Comparison of ENCODE assay signal across 11 cellular contexts in the genomic region with DNA sequence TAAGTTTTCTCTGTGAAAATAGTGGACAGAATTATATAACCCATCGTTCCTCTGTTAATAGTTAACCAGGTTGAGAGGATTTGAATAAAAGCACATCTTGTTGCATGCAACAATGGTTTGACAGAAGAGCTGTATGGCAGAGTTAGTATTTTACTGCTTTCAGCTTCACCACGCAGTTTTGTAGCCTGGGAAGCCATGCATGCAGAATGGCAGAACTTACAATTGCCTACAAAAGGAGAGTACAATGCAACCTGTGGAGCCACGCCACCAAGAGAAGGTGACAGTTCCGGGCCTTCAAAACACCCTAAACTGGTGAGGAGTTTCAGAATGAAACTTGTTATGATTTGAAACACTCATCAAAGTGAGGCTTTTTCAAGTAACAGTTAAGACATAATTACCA.
DNase-seq lines count a peak whose midpoint lies in the region; ATAC-seq, FAIRE-seq and TF ChIP-seq lines count a peak whose summit lies in the region.
"Had no signal": no experiment of that assay in that cellular context is flagged by ENCODE, and none has a peak within 500 bp of the region (broad histone marks: within the 10 kb centered on the region; RNA-seq: fewer than 3 reads in every experiment).

No MANE protein-coding gene starts in this region.

- SMC1A ChIA-PET in GM12878 (lab: Charles Lee; ENCODE audit: uncharacterized antibody, unreplicated experiment) = interaction anchor here (0.6 to 8.4 kb wide), 58 partner anchors 9 to 1216 kb away, joined by 3 to 158 read pairs (median 5); no protein-coding TSS in a partner anchor

- H3K27me3 ChIP-seq in GM12878 (replicated peaks in 1 of 2; ENCODE audit: control insufficient read depth in 2 of 2, insufficient read depth in 2 of 2, low read length in 1 of 2) (no peaks in the 10 kb centered on the region), WERI-Rb-1 (ENCODE audit: insufficient read depth, low read depth, severe bottlenecking) (peaks cover 9% of the 10 kb centered on the region)
- H3K27me3 ChIP-seq: esophagus muscularis mucosa had no signal

- CTCF ChIA-PET in GM12878 (lab: Yijun Ruan, JAX) = interaction anchor here (0.6 to 14.3 kb wide), 49 partner anchors 9 to 1216 kb away, joined by 3 to 334 read pairs (median 5); no protein-coding TSS in a partner anchor

- no peaks in the 10 kb centered on the region for H4K20me1 ChIP-seq in GM12878 (ENCODE audit: control insufficient read depth, insufficient read depth)

- RAD21 ChIA-PET in GM12878 (lab: Charles Lee; ENCODE audit: unreplicated experiment) = interaction anchor here (0.6 to 7.4 kb wide), 45 partner anchors 12 to 1216 kb away, joined by 3 to 264 read pairs (median 4); no protein-coding TSS in a partner anchor

- no TSS peak for BruUV-seq in GM12878 (replicated peaks; lab: Mats Ljungman, UMichigan)

- intact Hi-C loops in GM12878 (cut with micrococcal nuclease; ENCODE audit: unreplicated experiment) = loop anchor here (1.0 kb wide), 4 partner anchors 116 to 1214 kb away; no protein-coding TSS in a partner anchor

- no peak for FAIRE-seq in GM12878 (lab: Jason Lieb, UNC)

- 0% methylated on average over 4 of the region's 4 CpGs for WGBS in GM12878 (ENCODE audit: insufficient coverage, insufficient replicate concordance, low lambda C conversion rate, missing lambda C conversion rate)

- H3K4me2 ChIP-seq in GM12878 (ENCODE audit: control insufficient read depth, insufficient read depth) = peak overlapping the region; percentile 3; the same call in 1 of the 2 replicates

- H3K4me1 ChIP-seq in GM12878 (ENCODE audit: control insufficient read depth, insufficient read depth, low read length) = no peaks in the 10 kb centered on the region
- H3K4me1 ChIP-seq: upper lobe of right lung had no signal

- POLR2A ChIA-PET in GM12878 (lab: Charles Lee) = interaction anchor here (1.2 to 2.5 kb wide), 5 partner anchors 13 to 280 kb away, joined by 3 to 22 read pairs (median 5); no protein-coding TSS in a partner anchor

- TF ChIP-seq POLR2A in GM12878 (IDR thresholded peaks at IDR 0.05; ENCODE audit: low read depth, low read length) = no peak

- H3K27ac ChIP-seq in GM12878 (ENCODE audit: control insufficient read depth, insufficient read depth) (no peak overlapping the region), WERI-Rb-1 (no peak overlapping the region)
- H3K27ac ChIP-seq: upper lobe of right lung had no signal

- peak; percentile 69 for ATAC-seq in GM18502 (IDR thresholded peaks at IDR 0.05; ENCODE audit: poor library complexity, unreplicated experiment)
- peak; percentile 57 for ATAC-seq in GM19455 (IDR thresholded peaks at IDR 0.05; ENCODE audit: unreplicated experiment)
- peak; percentile 55 for ATAC-seq in HG02973 (IDR thresholded peaks at IDR 0.05; ENCODE audit: unreplicated experiment)
- ATAC-seq in GM12878 = peak; percentile 89

- H3K36me3 ChIP-seq in GM12878 (ENCODE audit: control insufficient read depth in 2 of 2, insufficient read depth in 2 of 2, low read length in 1 of 2) (no peaks in the 10 kb centered on the region), WERI-Rb-1 (no peaks in the 10 kb centered on the region)
- H3K36me3 ChIP-seq: esophagus muscularis mucosa, upper lobe of right lung had no signal

- no peak for TF ChIP-seq RAD21 in GM12878 (IDR thresholded peaks at IDR 0.05; ENCODE audit: insufficient read depth, low read depth, low read length)

- H2AFZ ChIP-seq in GM12878 (ENCODE audit: control insufficient read depth, low read depth, low read length) = no peak overlapping the region

- H3K9me3 ChIP-seq in GM12878 (replicated peaks; ENCODE audit: control insufficient read depth, insufficient read depth, low read length) = no peaks in the 10 kb centered on the region
- H3K9me3 ChIP-seq in WERI-Rb-1 (ENCODE audit: severe bottlenecking) = no peaks in the 10 kb centered on the region
- H3K9me3 ChIP-seq: esophagus muscularis mucosa, upper lobe of right lung had no signal

- peak; percentile 50 for DNase-seq in GM12878 (ENCODE audit: low read depth, low spot score)
- DNase-seq in amniotic stem cell (lab: John Stamatoyannopoulos, UW) = no peak
- DNase-seq in NCI-H2029 (lab: John Stamatoyannopoulos, UW) = no peak
- no peak for DNase-seq in T-helper 9 cell
- DNase-seq in WERI-Rb-1 = no peak
- DNase-seq: NCI-H1436 treated with DMSO at 0.1 percent for 48 hours had no signal

- H3K4me3 ChIP-seq in GM12878 = no peak overlapping the region
- no peak overlapping the region for H3K4me3 ChIP-seq in WERI-Rb-1 (ENCODE audit: low read depth, low read length)

- TF ChIP-seq CTCF in GM12878 (IDR thresholded peaks at IDR 0.05 in 2 of 3, conservative IDR thresholded peaks at IDR 0.05 in 1 of 3; ENCODE audit: control insufficient read depth in 2 of 3, extremely low read depth in 1 of 3, insufficient read depth in 1 of 3, low read depth in 3 of 3, low read length in 3 of 3) (no peak), WERI-Rb-1 (IDR thresholded peaks at IDR 0.05; ENCODE audit: low read depth, low read length) (no peak)

- peak in 1 of 2 experiments; percentile 36; a peak in 2 of 4 replicates for TF ChIP-seq EP300 in GM12878 (IDR thresholded peaks at IDR 0.05; ENCODE audit: borderline replicate concordance in 1 of 2, control insufficient read depth in 1 of 2, low read depth in 2 of 2, low read length in 2 of 2)

- in situ Hi-C loops in GM12878 (cut with MboI) = loop anchor here (5.0 kb wide), 3 partner anchors 320 to 1215 kb away; no protein-coding TSS in a partner anchor

- no peak overlapping the region for H3K9ac ChIP-seq in GM12878 (ENCODE audit: control insufficient read depth, insufficient read depth, low read length)

- no peaks in the 10 kb centered on the region for H3K79me2 ChIP-seq in GM12878 (ENCODE audit: control insufficient read depth, insufficient read depth, low read length)

TF ChIP-seq in GM12878, 131 proteins besides CTCF, POLR2A, EP300 and RAD21 (continues in another document):
- TF ChIP-seq ZNF24 (IDR thresholded peaks at IDR 0.05) (peak; percentile 15; the same call in 1 of the 2 replicates), DPF2 (IDR thresholded peaks at IDR 0.05) (peak; percentile 31; the same call in 1 of the 2 replicates), BHLHE40 (IDR thresholded peaks at IDR 0.05; ENCODE audit: borderline replicate concordance in 1 of 2, low read depth in 2 of 2, low read length in 1 of 2) (peak; percentile 17 to 36; a peak in 2 of 4 replicates), ZBED1 (IDR thresholded peaks at IDR 0.05; ENCODE audit: borderline replicate concordance) (no peak), POU2F2 (IDR thresholded peaks at IDR 0.05; ENCODE audit: borderline replicate concordance, low read depth, low read length) (peak; percentile 52; the same call in 1 of the 3 replicates), CREM (IDR thresholded peaks at IDR 0.05; ENCODE audit: low read depth) (no peak), ZNF384 (IDR thresholded peaks at IDR 0.05; ENCODE audit: borderline replicate concordance, low read depth, low read length) (no peak), MXI1 (IDR thresholded peaks at IDR 0.05; ENCODE audit: low read depth, low read length) (peak; percentile 49; the same call in 1 of the 2 replicates), MTA2 (IDR thresholded peaks at IDR 0.05; ENCODE audit: low read depth) (peak; percentile 67), NR2C1 (IDR thresholded peaks at IDR 0.05) (0 out of 2 replicates have a peak, but pooled peaks have one; percentile 1)
- TF ChIP-seq, protein P1, sequence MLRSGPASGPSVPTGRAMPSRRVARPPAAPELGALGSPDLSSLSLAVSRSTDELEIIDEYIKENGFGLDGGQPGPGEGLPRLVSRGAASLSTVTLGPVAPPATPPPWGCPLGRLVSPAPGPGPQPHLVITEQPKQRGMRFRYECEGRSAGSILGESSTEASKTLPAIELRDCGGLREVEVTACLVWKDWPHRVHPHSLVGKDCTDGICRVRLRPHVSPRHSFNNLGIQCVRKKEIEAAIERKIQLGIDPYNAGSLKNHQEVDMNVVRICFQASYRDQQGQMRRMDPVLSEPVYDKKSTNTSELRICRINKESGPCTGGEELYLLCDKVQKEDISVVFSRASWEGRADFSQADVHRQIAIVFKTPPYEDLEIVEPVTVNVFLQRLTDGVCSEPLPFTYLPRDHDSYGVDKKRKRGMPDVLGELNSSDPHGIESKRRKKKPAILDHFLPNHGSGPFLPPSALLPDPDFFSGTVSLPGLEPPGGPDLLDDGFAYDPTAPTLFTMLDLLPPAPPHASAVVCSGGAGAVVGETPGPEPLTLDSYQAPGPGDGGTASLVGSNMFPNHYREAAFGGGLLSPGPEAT (IDR thresholded peaks at IDR 0.05; ENCODE audit: low read depth) = peak; percentile 70; the same call in 1 of the 2 replicates
- TF ChIP-seq, protein P2, sequence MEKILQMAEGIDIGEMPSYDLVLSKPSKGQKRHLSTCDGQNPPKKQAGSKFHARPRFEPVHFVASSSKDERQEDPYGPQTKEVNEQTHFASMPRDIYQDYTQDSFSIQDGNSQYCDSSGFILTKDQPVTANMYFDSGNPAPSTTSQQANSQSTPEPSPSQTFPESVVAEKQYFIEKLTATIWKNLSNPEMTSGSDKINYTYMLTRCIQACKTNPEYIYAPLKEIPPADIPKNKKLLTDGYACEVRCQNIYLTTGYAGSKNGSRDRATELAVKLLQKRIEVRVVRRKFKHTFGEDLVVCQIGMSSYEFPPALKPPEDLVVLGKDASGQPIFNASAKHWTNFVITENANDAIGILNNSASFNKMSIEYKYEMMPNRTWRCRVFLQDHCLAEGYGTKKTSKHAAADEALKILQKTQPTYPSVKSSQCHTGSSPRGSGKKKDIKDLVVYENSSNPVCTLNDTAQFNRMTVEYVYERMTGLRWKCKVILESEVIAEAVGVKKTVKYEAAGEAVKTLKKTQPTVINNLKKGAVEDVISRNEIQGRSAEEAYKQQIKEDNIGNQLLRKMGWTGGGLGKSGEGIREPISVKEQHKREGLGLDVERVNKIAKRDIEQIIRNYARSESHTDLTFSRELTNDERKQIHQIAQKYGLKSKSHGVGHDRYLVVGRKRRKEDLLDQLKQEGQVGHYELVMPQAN (conservative IDR thresholded peaks at IDR 0.05) = no peak
- TF ChIP-seq, protein P3, sequence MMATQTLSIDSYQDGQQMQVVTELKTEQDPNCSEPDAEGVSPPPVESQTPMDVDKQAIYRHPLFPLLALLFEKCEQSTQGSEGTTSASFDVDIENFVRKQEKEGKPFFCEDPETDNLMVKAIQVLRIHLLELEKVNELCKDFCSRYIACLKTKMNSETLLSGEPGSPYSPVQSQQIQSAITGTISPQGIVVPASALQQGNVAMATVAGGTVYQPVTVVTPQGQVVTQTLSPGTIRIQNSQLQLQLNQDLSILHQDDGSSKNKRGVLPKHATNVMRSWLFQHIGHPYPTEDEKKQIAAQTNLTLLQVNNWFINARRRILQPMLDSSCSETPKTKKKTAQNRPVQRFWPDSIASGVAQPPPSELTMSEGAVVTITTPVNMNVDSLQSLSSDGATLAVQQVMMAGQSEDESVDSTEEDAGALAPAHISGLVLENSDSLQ (IDR thresholded peaks at IDR 0.05) = peak; percentile 15; the same call in 1 of the 2 replicates
- TF ChIP-seq, protein P4, sequence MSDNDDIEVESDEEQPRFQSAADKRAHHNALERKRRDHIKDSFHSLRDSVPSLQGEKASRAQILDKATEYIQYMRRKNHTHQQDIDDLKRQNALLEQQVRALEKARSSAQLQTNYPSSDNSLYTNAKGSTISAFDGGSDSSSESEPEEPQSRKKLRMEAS (IDR thresholded peaks at IDR 0.05; ENCODE audit: low read depth, low read length) = 0 out of 2 replicates have a peak, but pooled peaks have one; percentile 42
